1 cellular context compared by ENCODE assay signal in genomic region chr12:45730116-45730841, GRCh38.
A peak's percentile ranks its signal among the peaks of the same experiment; 100 is the strongest.
TF ChIP-seq lines count a peak whose summit lies in the region.

No MANE protein-coding gene starts in this region.

TF ChIP-seq in HepG2, 621 proteins besides CTCF, POLR2A, EP300 and RAD21 (continued from another document and continues in another):
- peak; percentile 43 for TF ChIP-seq ZNF687 (CRISPR knock-in tag; IDR thresholded peaks at IDR 0.05)
- TF ChIP-seq HOXA9 (CRISPR knock-in tag; IDR thresholded peaks at IDR 0.05; ENCODE audit: borderline replicate concordance), result no peak
- no peak for TF ChIP-seq GRHL1 (CRISPR knock-in tag; conservative IDR thresholded peaks at IDR 0.05)
- TF ChIP-seq GATAD1 (CRISPR knock-in tag; IDR thresholded peaks at IDR 0.05), result 0 out of 2 replicates have a peak, but pooled peaks have one; percentile 22
- no peak for TF ChIP-seq POLR2AphosphoS2 (IDR thresholded peaks at IDR 0.05; ENCODE audit: low read depth, low read length)
- TF ChIP-seq MAX (IDR thresholded peaks at IDR 0.05), result peak; percentile 33; the same call in 1 of the 2 replicates
- no peak for TF ChIP-seq ZNF484 (CRISPR knock-in tag; IDR thresholded peaks at IDR 0.05; ENCODE audit: borderline replicate concordance, low read depth)
- peak; percentile 66 for TF ChIP-seq SAP130 (CRISPR knock-in tag; IDR thresholded peaks at IDR 0.05; ENCODE audit: low read depth)
- TF ChIP-seq TFDP1 (CRISPR knock-in tag; IDR thresholded peaks at IDR 0.05; ENCODE audit: borderline replicate concordance), result no peak
- no peak for TF ChIP-seq ZNF691 (CRISPR knock-in tag; IDR thresholded peaks at IDR 0.05; ENCODE audit: borderline replicate concordance, low read depth)
- TF ChIP-seq KIAA2018 (CRISPR knock-in tag; IDR thresholded peaks at IDR 0.05; ENCODE audit: borderline replicate concordance), result no peak
- peak; percentile 38; the same call in 1 of the 2 replicates for TF ChIP-seq DMAP1 (CRISPR knock-in tag; IDR thresholded peaks at IDR 0.05)
- TF ChIP-seq HNRNPH1 (optimal IDR thresholded peaks at IDR 0.05; ENCODE audit: low read depth, low read length), result no peak
- TF ChIP-seq FOXA1 (IDR thresholded peaks at IDR 0.05), result no peak
- no peak for TF ChIP-seq FOXA1 (CRISPR knock-in tag; IDR thresholded peaks at IDR 0.05)
- TF ChIP-seq ZNF251 (CRISPR knock-in tag; IDR thresholded peaks at IDR 0.05), result no peak
- no peak for TF ChIP-seq NPAS2 (CRISPR knock-in tag; IDR thresholded peaks at IDR 0.05; ENCODE audit: borderline replicate concordance)
- TF ChIP-seq ZBTB2 (CRISPR knock-in tag; IDR thresholded peaks at IDR 0.05; ENCODE audit: low read depth), result peak; percentile 41; the same call in 1 of the 2 replicates
- no peak for TF ChIP-seq ZFP82 (CRISPR knock-in tag; IDR thresholded peaks at IDR 0.05; ENCODE audit: borderline replicate concordance)
- TF ChIP-seq ATF1 (CRISPR knock-in tag; IDR thresholded peaks at IDR 0.05), result no peak
- no peak for TF ChIP-seq ZSCAN21 (CRISPR knock-in tag; IDR thresholded peaks at IDR 0.05; ENCODE audit: borderline replicate concordance)
- no peak for TF ChIP-seq NFE2L1 (CRISPR knock-in tag; IDR thresholded peaks at IDR 0.05; ENCODE audit: borderline replicate concordance)
- no peak for TF ChIP-seq U2AF1 (optimal IDR thresholded peaks at IDR 0.05; ENCODE audit: low read depth, low read length)
- TF ChIP-seq ZNF639 (CRISPR knock-in tag; conservative IDR thresholded peaks at IDR 0.05), result no peak
- TF ChIP-seq ZBTB34 (CRISPR knock-in tag; IDR thresholded peaks at IDR 0.05), result no peak
- no peak for TF ChIP-seq SOX6 (IDR thresholded peaks at IDR 0.05)
- no peak; the same call in 1 of the 2 replicates for TF ChIP-seq SOX6 (CRISPR knock-in tag; IDR thresholded peaks at IDR 0.05)
- TF ChIP-seq TRAFD1 (CRISPR knock-in tag; IDR thresholded peaks at IDR 0.05; ENCODE audit: borderline replicate concordance), result no peak
- TF ChIP-seq HIVEP1 (CRISPR knock-in tag; IDR thresholded peaks at IDR 0.05), result no peak
- no peak for TF ChIP-seq ZBTB14 (CRISPR knock-in tag; IDR thresholded peaks at IDR 0.05)
- no peak for TF ChIP-seq ZNF431 (CRISPR knock-in tag; IDR thresholded peaks at IDR 0.05; ENCODE audit: borderline replicate concordance, low read depth)
- TF ChIP-seq KDM4B (CRISPR knock-in tag; IDR thresholded peaks at IDR 0.05), result no peak
